Comparison of ENCODE assay signal across 15 cellular contexts in genomic region chr10:69409968-69410367, GRCh38. TPM values are rescaled to one million over a fixed set of nuclear protein-coding genes. Genes with fewer than 3 reads are reported as not detected.
DNase-seq lines count a peak whose midpoint lies in the region; ATAC-seq and TF ChIP-seq lines count a peak whose summit lies in the region.
"Had no signal": no experiment of that assay in that cellular context is flagged by ENCODE, and none has a peak within 500 bp of the region (broad histone marks: within the 10 kb centered on the region; RNA-seq: fewer than 3 reads in every experiment).

No MANE protein-coding gene starts in this region.

- no peak overlapping the region for H3K4me3 Mint-ChIP-seq in CD4-positive, CD25-positive, alpha-beta regulatory T cell
- no peak overlapping the region for H3K4me3 Mint-ChIP-seq in CD8-positive, alpha-beta T cell
- H3K4me3 Mint-ChIP-seq: stimulated activated naive CD8-positive, alpha-beta T cell treated with anti-CD3 and anti-CD28 coated beads, Interleukin-15, Interleukin-2, amounts not matched to agents 100 ng/mL and 50 ng/mL, for 24 hours had no signal

- no peaks in the 10 kb centered on the region for H3K9me3 ChIP-seq in CD4-positive, CD25-positive, alpha-beta regulatory T cell (ENCODE audit: control insufficient read depth in 2 of 2, low read length in 2 of 2)
- H3K9me3 ChIP-seq in right cardiac atrium (ENCODE audit: control insufficient read depth, low read length) (no peaks in the 10 kb centered on the region), colonic mucosa (no peaks in the 10 kb centered on the region)
- H3K9me3 ChIP-seq in CD8-positive, alpha-beta T cell (ENCODE audit: low read length): no peaks in the 10 kb centered on the region

- H3K36me3 Mint-ChIP-seq in CD4-positive, CD25-positive, alpha-beta regulatory T cell: no peaks in the 10 kb centered on the region
- H3K36me3 Mint-ChIP-seq in CD8-positive, alpha-beta T cell: no peaks in the 10 kb centered on the region
- H3K36me3 Mint-ChIP-seq: activated naive CD4-positive, alpha-beta T cell treated with anti-CD3 and anti-CD28 coated beads, Interleukin-2, amount 50 U/mL, for 24 hours had no signal

- no peak for DNase-seq in CD4-positive, CD25-positive, alpha-beta regulatory T cell
- DNase-seq in SKM-1 (lab: John Stamatoyannopoulos, UW; ENCODE audit: unreplicated experiment) (peak; percentile 75), right cardiac atrium (peak in 2 of 3 donors; percentile 55 to 67), colonic mucosa (no peak), amniotic stem cell (lab: John Stamatoyannopoulos, UW) (no peak)
- no peak for DNase-seq in CD8-positive, alpha-beta T cell
- no peak for DNase-seq in activated T-cell treated with anti-CD3 and anti-CD28 coated beads, Interleukin-2, amount 50 U/mL, for 48 hours
- DNase-seq: activated CD4-positive, CD25-positive, alpha-beta regulatory T cell treated with anti-CD3 and anti-CD28 coated beads, Interleukin-2, amount 50 U/mL, for 72 hours; effector CD4-positive, alpha-beta T cell; NCI-H1930 had no signal

- H3K27ac ChIP-seq in CD4-positive, CD25-positive, alpha-beta regulatory T cell (ENCODE audit: insufficient read depth, low read length, poor library complexity, severe bottlenecking): peak overlapping the region; percentile 91
- H3K27ac ChIP-seq in right cardiac atrium (ENCODE audit: low read length) (peak overlapping the region; percentile 8), colonic mucosa (no peak overlapping the region)
- no peak overlapping the region for H3K27ac ChIP-seq in CD8-positive, alpha-beta T cell (ENCODE audit: low read depth, low read length)

- H3K27ac Mint-ChIP-seq in CD4-positive, CD25-positive, alpha-beta regulatory T cell: no peak overlapping the region
- no peak overlapping the region for H3K27ac Mint-ChIP-seq in CD8-positive, alpha-beta T cell
- H3K27ac Mint-ChIP-seq: stimulated activated naive CD8-positive, alpha-beta T cell treated with anti-CD3 and anti-CD28 coated beads, Interleukin-15, Interleukin-2, amounts not matched to agents 100 ng/mL and 50 ng/mL, for 24 hours had no signal

- no peaks in the 10 kb centered on the region for H3K9me3 Mint-ChIP-seq in CD4-positive, CD25-positive, alpha-beta regulatory T cell
- H3K9me3 Mint-ChIP-seq in CD8-positive, alpha-beta T cell: no peaks in the 10 kb centered on the region
- H3K9me3 Mint-ChIP-seq: activated naive CD4-positive, alpha-beta T cell treated with anti-CD3 and anti-CD28 coated beads, Interleukin-2, amount 50 U/mL, for 24 hours; stimulated activated naive CD8-positive, alpha-beta T cell treated with anti-CD3 and anti-CD28 coated beads, Interleukin-15, Interleukin-2, amounts not matched to agents 100 ng/mL and 50 ng/mL, for 24 hours had no signal

- H3K27me3 ChIP-seq in CD4-positive, CD25-positive, alpha-beta regulatory T cell (ENCODE audit: control insufficient read depth, insufficient read depth, low read length): no peaks in the 10 kb centered on the region
- H3K27me3 ChIP-seq in right cardiac atrium (ENCODE audit: control insufficient read depth, insufficient read depth) (no peaks in the 10 kb centered on the region), colonic mucosa (no peaks in the 10 kb centered on the region)
- no peaks in the 10 kb centered on the region for H3K27me3 ChIP-seq in CD8-positive, alpha-beta T cell (ENCODE audit: insufficient read depth, low read length)

- H3K4me3 ChIP-seq in CD4-positive, CD25-positive, alpha-beta regulatory T cell (ENCODE audit: low read depth, low read length): no peak overlapping the region
- H3K4me3 ChIP-seq in right cardiac atrium (ENCODE audit: low read length) (no peak overlapping the region), colonic mucosa (no peak overlapping the region)
- no peak overlapping the region for H3K4me3 ChIP-seq in CD8-positive, alpha-beta T cell (ENCODE audit: low read depth, low read length)

- no peaks in the 10 kb centered on the region for H3K36me3 ChIP-seq in CD4-positive, CD25-positive, alpha-beta regulatory T cell (ENCODE audit: control insufficient read depth, insufficient read depth, low read length)
- H3K36me3 ChIP-seq in CD8-positive, alpha-beta T cell (ENCODE audit: insufficient read depth, low read length): no peaks in the 10 kb centered on the region
- H3K36me3 ChIP-seq in colonic mucosa: no peaks in the 10 kb centered on the region

- no peak overlapping the region for H3K9ac ChIP-seq in colonic mucosa (ENCODE audit: low read depth in 2 of 2, low read length in 2 of 2)

- TF ChIP-seq CTCF in CD8-positive, alpha-beta T cell (IDR thresholded peaks at IDR 0.05): no peak
- TF ChIP-seq CTCF in colonic mucosa (IDR thresholded peaks at IDR 0.05): no peak

- intact Hi-C loops in right cardiac atrium (cut with DNase I) (loop anchor here in 3 of 4 donors (5.0 to 10.0 kb wide), 3 partner anchors 97 to 225 kb away; partner anchors contain the start of gene FAM241B (in 1 of the 3)), colonic mucosa (cut with DNase I) (loop anchor here (1.0 to 5.0 kb wide), 3 partner anchors 11 to 227 kb away; no protein-coding TSS in a partner anchor)
- intact Hi-C loops in CD8-positive, alpha-beta T cell (cut with DNase I, micrococcal nuclease): loop anchor here (1.0 to 10.0 kb wide), 10 partner anchors 17 to 1065 kb away; partner anchors contain the start of genes DDX21 (in 1 of the 2), EIF4EBP2 (in 1 of the 2), FAM241B (in 1 of the 2) and PALD1 (in 1 of the 2)

- POLR2A ChIA-PET in CD8-positive, alpha-beta T cell (lab: Charles Lee): no interaction called here

- CTCF ChIA-PET in CD8-positive, alpha-beta T cell (lab: Charles Lee): interaction anchor here (1.9 kb wide), 1 partner anchor 98 kb away, joined by 5 read pairs; no protein-coding TSS in a partner anchor

- no peaks in the 10 kb centered on the region for H3K27me3 Mint-ChIP-seq in CD4-positive, CD25-positive, alpha-beta regulatory T cell
- H3K27me3 Mint-ChIP-seq in CD8-positive, alpha-beta T cell (ENCODE audit: low read depth): no peaks in the 10 kb centered on the region
- H3K27me3 Mint-ChIP-seq: activated naive CD4-positive, alpha-beta T cell treated with anti-CD3 and anti-CD28 coated beads, Interleukin-2, amount 50 U/mL, for 24 hours; stimulated activated naive CD8-positive, alpha-beta T cell treated with anti-CD3 and anti-CD28 coated beads, Interleukin-15, Interleukin-2, amounts not matched to agents 100 ng/mL and 50 ng/mL, for 24 hours had no signal

- WGBS in right cardiac atrium: 44% methylated on average over 6 of the region's 6 CpGs

- no peak for ATAC-seq in CD4-positive, CD25-positive, alpha-beta regulatory T cell (ENCODE audit: low read depth in 2 of 2)
- peak; percentile 35 for ATAC-seq in GM21723 (IDR thresholded peaks at IDR 0.05; ENCODE audit: unreplicated experiment)
- no peak for ATAC-seq in right cardiac atrium
- ATAC-seq in CD8-positive, alpha-beta T cell: no peak
- ATAC-seq: Panc1 had no signal

- H3K4me1 Mint-ChIP-seq in CD4-positive, CD25-positive, alpha-beta regulatory T cell: peaks cover 0 to 35% (median 12%) of the 10 kb centered on the region in 4 donors
- peaks cover 19% of the 10 kb centered on the region for H3K4me1 Mint-ChIP-seq in CD8-positive, alpha-beta T cell (ENCODE audit: low read depth)

- H3K4me1 ChIP-seq in CD4-positive, CD25-positive, alpha-beta regulatory T cell (ENCODE audit: control insufficient read depth, insufficient read depth, low read length, poor library complexity, severe bottlenecking): peaks cover 15% of the 10 kb centered on the region
- H3K4me1 ChIP-seq in right cardiac atrium (ENCODE audit: control insufficient read depth, insufficient read depth, low read length): peaks cover 10% of the 10 kb centered on the region
- peaks cover 18% of the 10 kb centered on the region for H3K4me1 ChIP-seq in CD8-positive, alpha-beta T cell (ENCODE audit: insufficient read depth, low read length)
- no peaks in the 10 kb centered on the region for H3K4me1 ChIP-seq in colonic mucosa

RNA-seq across cellular contexts. Expression of gene TACR2, which starts 6.8 kb away (rescaled TPM):
- total RNA-seq in CD4-positive, CD25-positive, alpha-beta regulatory T cell: not detected
- polyA plus RNA-seq in CD4-positive, CD25-positive, alpha-beta regulatory T cell: under 1 TPM in 2 of 4 donors, not detected in 2; 0.13 to 0.14 TPM
- total RNA-seq in right cardiac atrium: under 1 TPM; 0.26 to 0.53 (median 0.37) TPM
- polyA plus RNA-seq in right cardiac atrium: 0.27 TPM
- not detected for total RNA-seq in CD8-positive, alpha-beta T cell
- 10 to 100 TPM in 1 of 2 donors, under 1 TPM in 1; 0.22 to 18.8 TPM for total RNA-seq in colonic mucosa
- total RNA-seq: H4 had no signal

RNA-seq across cellular contexts. Expression of gene TSPAN15, which starts 41.3 kb away (rescaled TPM):
- 4.3 TPM for total RNA-seq in CD4-positive, CD25-positive, alpha-beta regulatory T cell
- polyA plus RNA-seq in CD4-positive, CD25-positive, alpha-beta regulatory T cell: 1 to 10 TPM; 1.5 to 6.0 (median 3.1) TPM
- 1 to 10 TPM; 5.3 to 8.7 (median 7.4) TPM for total RNA-seq in right cardiac atrium
- polyA plus RNA-seq in right cardiac atrium: 11.5 TPM
- 1 to 10 TPM; 1.9 to 2.6 TPM for total RNA-seq in CD8-positive, alpha-beta T cell
- total RNA-seq in colonic mucosa: 100 to 1,000 TPM; 129 TPM
- total RNA-seq: H4 had no signal

Comparison
In these comparisons a context has a peak if more than half of its experiments do, and no peak if none do; other contexts are left out.
1. DNase-seq: peak in SKM-1 (single experiment) and right cardiac atrium (2 of 3); none in CD4-positive, CD25-positive, alpha-beta regulatory T cell (0 of 3), CD8-positive, alpha-beta T cell (0 of 7), activated T-cell treated with anti-CD3 and anti-CD28 coated beads, Interleukin-2, amount 50 U/mL, for 48 hours (0 of 2), colonic mucosa (single experiment) and amniotic stem cell (single experiment).
2. H3K27ac ChIP-seq: peak in CD4-positive, CD25-positive, alpha-beta regulatory T cell (single experiment) and right cardiac atrium (single experiment); none in CD8-positive, alpha-beta T cell (single experiment) and colonic mucosa (single experiment).
3. RNA of gene TSPAN15, which starts 41.3 kb away (total RNA-seq): 129 TPM in colonic mucosa; 5.3 to 8.7 TPM in right cardiac atrium, 4.3 TPM in CD4-positive, CD25-positive, alpha-beta regulatory T cell (single experiment) and 1.9 to 2.6 TPM in CD8-positive, alpha-beta T cell; every median in the first group is over 10 times any median in the second.